In genomic region chr3:50364573-50365079, GRCh38 we compare ENCODE assay signal across 8 cellular contexts. TPM values are rescaled to one million over a fixed set of nuclear protein-coding genes. Genes with fewer than 3 reads are reported as not detected.
A peak's percentile ranks its signal among the peaks of the same experiment; 100 is the strongest.
DNase-seq lines count a peak whose midpoint lies in the region; ATAC-seq and TF ChIP-seq lines count a peak whose summit lies in the region.

No MANE protein-coding gene starts in this region.

- H3K9me3 ChIP-seq in gastrocnemius medialis = no peaks in the 10 kb centered on the region

- peak; percentile 18 for DNase-seq in RPMI7951 (ENCODE audit: low read depth)
- DNase-seq in Right ventricle myocardium superior = no peak
- no peak for DNase-seq in gastrocnemius medialis
- DNase-seq in GM13977 (ENCODE audit: low spot score) = no peak
- DNase-seq in NCI-H2196 (lab: John Stamatoyannopoulos, UW; ENCODE audit: unreplicated experiment) = no peak

- TF ChIP-seq CTCF in gastrocnemius medialis (IDR thresholded peaks at IDR 0.05 in 4 of 5, conservative IDR thresholded peaks at IDR 0.05 in 1 of 5) (no peak), GM13977 (IDR thresholded peaks at IDR 0.05; ENCODE audit: extremely low read depth, insufficient read depth, missing control alignments) (no peak)

- intact Hi-C loops in Right ventricle myocardium superior (cut with DNase I) (no loop called here), gastrocnemius medialis (cut with DNase I; ENCODE audit: low total_unique reads) (no loop called here)

- H3K27ac ChIP-seq in gastrocnemius medialis = peak overlapping the region in 1 of 4 donors; percentile 38

- no peaks in the 10 kb centered on the region for H3K36me3 ChIP-seq in gastrocnemius medialis

- in situ Hi-C loops in gastrocnemius medialis (cut with MboI; ENCODE audit: low sequenced_read_pairs in 4 of 4) (loop anchor here in 1 of 4 donors (25.0 kb wide), 1 partner anchor 173 kb away; no protein-coding TSS in a partner anchor), GM13977 (cut with MboI; ENCODE audit: low pct_unique_long_range_greater_than_20kb, low sequenced_read_pairs, unreplicated experiment) (no loop called here)

- no peak for TF ChIP-seq POLR2A in gastrocnemius medialis (IDR thresholded peaks at IDR 0.05)

- H3K27me3 ChIP-seq in gastrocnemius medialis = no peaks in the 10 kb centered on the region

- H3K4me3 ChIP-seq in gastrocnemius medialis = peak overlapping the region; percentile 53 to 81 (median 60)

- ATAC-seq in GM21360 (IDR thresholded peaks at IDR 0.05; ENCODE audit: unreplicated experiment) (peak; percentile 9), Right ventricle myocardium superior (ENCODE audit: poor library complexity) (peak; percentile 33), gastrocnemius medialis (peak in 1 of 2 donors; percentile 39), HG03139 (IDR thresholded peaks at IDR 0.05; ENCODE audit: unreplicated experiment) (no peak), GM18858 (IDR thresholded peaks at IDR 0.05; ENCODE audit: unreplicated experiment) (no peak)

- H3K4me1 ChIP-seq in gastrocnemius medialis = peaks cover 0 to 5% of the 10 kb centered on the region in 2 donors

RNA-seq across cellular contexts. Expression of gene TMEM115, which starts 5.3 kb away (rescaled TPM):
- 42.5 and 45.4 TPM in 2 replicates for total RNA-seq in RPMI7951 (2014; rRNA removed; shearing (Covaris generic))
- 24.9 TPM for total RNA-seq in Right ventricle myocardium superior
- 10 to 100 TPM; 26.9 to 57.8 (median 42.3) TPM for total RNA-seq in gastrocnemius medialis

RNA-seq across cellular contexts. Expression of gene CYB561D2, which starts 14.0 kb away (rescaled TPM):
- 39.7 and 49.1 TPM in 2 replicates for total RNA-seq in RPMI7951 (2014; rRNA removed; shearing (Covaris generic))
- total RNA-seq in Right ventricle myocardium superior (5.6 TPM), gastrocnemius medialis (10 to 100 TPM; 13.3 to 19.9 (median 17.8) TPM)

RNA-seq across cellular contexts. Expression of gene NPRL2, which starts 14.1 kb away (rescaled TPM):
- total RNA-seq in RPMI7951 (2014; rRNA removed; shearing (Covaris generic)) = 26.2 and 35.7 TPM in 2 replicates
- total RNA-seq in Right ventricle myocardium superior = 14.8 TPM
- 10 to 100 TPM; 14.1 to 26.2 (median 23.1) TPM for total RNA-seq in gastrocnemius medialis

RNA-seq across cellular contexts. Expression of gene ZMYND10, which starts 19.1 kb away (rescaled TPM):
- 2.9 and 5.2 TPM in 2 replicates for total RNA-seq in RPMI7951 (2014; rRNA removed; shearing (Covaris generic))
- total RNA-seq in Right ventricle myocardium superior = not detected
- 1 to 10 TPM in 1 of 4 donors, not detected in 3; 3.0 TPM for total RNA-seq in gastrocnemius medialis

RNA-seq across cellular contexts. Expression of gene RASSF1, which starts 24.0 kb away (rescaled TPM):
- 51.7 and 77.8 TPM in 2 replicates for total RNA-seq in RPMI7951 (2014; rRNA removed; shearing (Covaris generic))
- total RNA-seq in Right ventricle myocardium superior (14.1 TPM), gastrocnemius medialis (10 to 100 TPM; 13.3 to 22.5 (median 18.0) TPM)

Comparison
In these comparisons a context has a peak if more than half of its experiments do, and no peak if none do; other contexts are left out.
1. ATAC-seq: peak in GM21360 (single experiment) and Right ventricle myocardium superior (single experiment); none in HG03139 (single experiment) and GM18858 (single experiment).